In the genomic region with DNA sequence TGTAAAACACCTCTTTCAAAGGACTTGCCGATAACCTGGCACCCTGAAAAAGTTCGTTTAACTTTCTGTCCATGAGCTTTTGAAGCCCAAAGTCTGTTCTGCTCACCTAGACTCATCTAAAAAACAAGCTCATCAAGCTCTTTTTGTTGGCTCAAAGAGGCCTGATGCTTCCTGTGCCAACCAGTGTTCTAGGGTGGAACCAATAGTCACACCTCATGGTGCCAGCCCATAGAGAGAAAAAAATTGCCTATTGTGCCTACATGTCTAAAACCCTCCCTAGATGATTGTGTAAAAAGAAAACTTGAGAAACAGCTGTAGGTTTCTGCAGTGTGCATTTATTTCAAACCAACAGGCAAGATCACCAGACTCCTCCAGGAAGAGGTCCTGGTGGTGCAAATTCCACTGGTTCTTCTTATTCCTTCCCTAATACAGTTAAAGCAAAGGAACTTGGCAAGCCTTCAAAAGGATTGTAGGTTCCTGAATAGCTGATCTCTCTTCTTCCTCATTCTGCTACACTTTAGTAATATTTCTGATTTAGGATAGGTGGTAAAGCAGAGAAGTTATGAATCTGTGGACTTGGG, we compare ENCODE assay signal across 19 cellular contexts. TPM values are rescaled to one million over a fixed set of nuclear protein-coding genes. Genes with fewer than 3 reads are reported as not detected.
DNase-seq lines count a peak whose midpoint lies in the region; ATAC-seq, FAIRE-seq and TF ChIP-seq lines count a peak whose summit lies in the region.
"Had no signal": no experiment of that assay in that cellular context is flagged by ENCODE, and none has a peak within 500 bp of the region (broad histone marks: within the 10 kb centered on the region; RNA-seq: fewer than 3 reads in every experiment).

No MANE protein-coding gene starts in this region.

- H3K27me3 ChIP-seq in GM23248 (replicated peaks; ENCODE audit: insufficient read depth) (peaks cover 26% of the 10 kb centered on the region; the same call in 1 of the 2 replicates), Panc1 (ENCODE audit: control insufficient read depth, insufficient read depth, low read length) (no peaks in the 10 kb centered on the region), mammary epithelial cell (ENCODE audit: insufficient read depth, low read length) (no peaks in the 10 kb centered on the region), pancreas (no peaks in the 10 kb centered on the region), tibial nerve (peaks cover 0 to 3% of the 10 kb centered on the region in 2 donors)

- 96 to 97% methylated on average over 2 of the region's 2 CpGs for WGBS in GM23248 (ENCODE audit: low coverage in 1 of 2, low lambda C conversion rate in 2 of 2, missing lambda C conversion rate in 2 of 2), 2 experiments
- 100% methylated on average over 2 of the region's 2 CpGs for WGBS in mammary epithelial cell (ENCODE audit: low coverage, missing lambda C conversion rate)
- WGBS in pancreas, 2 donors: 79 to 86% methylated on average over 2 of the region's 2 CpGs
- WGBS in tibial nerve, 2 donors: 91 to 94% methylated on average over 2 of the region's 2 CpGs

- H3K9me3 ChIP-seq in GM23248 (ENCODE audit: low read depth) (no peaks in the 10 kb centered on the region), Panc1 (ENCODE audit: control insufficient read depth, insufficient read depth, low read depth, low read length) (no peaks in the 10 kb centered on the region), mammary epithelial cell (replicated peaks; ENCODE audit: insufficient read depth, low read length) (no peaks in the 10 kb centered on the region), pancreas (no peaks in the 10 kb centered on the region), tibial nerve (no peaks in the 10 kb centered on the region)

- H3K27ac ChIP-seq in GM23248: no peak overlapping the region
- peak overlapping the region; percentile 100 for H3K27ac ChIP-seq in Panc1 (ENCODE audit: low read length)
- H3K27ac ChIP-seq in mammary epithelial cell (ENCODE audit: insufficient read depth, low read depth, low read length): peak overlapping the region; percentile 24
- H3K27ac ChIP-seq in pancreas: peak overlapping the region in 3 of 4 donors; percentile 20 to 77 (median 51)
- H3K27ac ChIP-seq in tibial nerve: no peak overlapping the region
- H3K27ac ChIP-seq: KMS-11, parathyroid adenoma, RWPE1 had no signal

- no TSS peak for BruUV-seq in Panc1 (replicated peaks; lab: Mats Ljungman, UMichigan)
- BruUV-seq in mammary epithelial cell (replicated peaks; lab: Mats Ljungman, UMichigan): no TSS peak

- peaks cover 13% of the 10 kb centered on the region; the same call in 1 of the 2 replicates for H3F3A ChIP-seq in GM23248 (ENCODE audit: insufficient read depth)

- in situ Hi-C loops in GM23248 (cut with MboI) (no loop called here), Panc1 (cut with HindIII; ENCODE audit: low pct_unique_long_range_greater_than_20kb, low sequenced_read_pairs) (no loop called here), mammary epithelial cell (cut with MboI; ENCODE audit: low sequenced_read_pairs in 2 of 2) (no loop called here)

- H3K9me2 ChIP-seq in GM23248 (ENCODE audit: insufficient read depth): no peaks in the 10 kb centered on the region

- H3K4me1 ChIP-seq in GM23248 (ENCODE audit: insufficient read depth) (peaks cover 16% of the 10 kb centered on the region), Panc1 (ENCODE audit: control insufficient read depth, insufficient read depth, low read length) (peaks cover 71% of the 10 kb centered on the region), mammary epithelial cell (ENCODE audit: insufficient read depth, low read length) (peaks cover 69% of the 10 kb centered on the region), pancreas (peaks cover 0 to 54% (median 21%) of the 10 kb centered on the region in 3 donors), tibial nerve (peaks cover 0 to 22% (median 0%) of the 10 kb centered on the region in 4 donors)

- intact Hi-C loops in Panc1 (cut with micrococcal nuclease; ENCODE audit: unreplicated experiment) (loop anchor here (10.0 kb wide), 1 partner anchor 104 kb away; no protein-coding TSS in a partner anchor), mammary epithelial cell (cut with micrococcal nuclease) (no loop called here), pancreas (cut with DNase I) (no loop called here)

- no peaks in the 10 kb centered on the region for H3K79me2 ChIP-seq in GM23248 (ENCODE audit: insufficient read depth)
- peaks cover 91% of the 10 kb centered on the region for H3K79me2 ChIP-seq in mammary epithelial cell (ENCODE audit: insufficient read depth, low read length)
- H3K79me2 ChIP-seq: parathyroid adenoma had no signal

- TF ChIP-seq POLR2A in tibial nerve (IDR thresholded peaks at IDR 0.05): no peak

- dilution Hi-C loops in mammary epithelial cell (cut with HindIII; ENCODE audit: low sequenced_read_pairs): no loop called here

- H3K4me2 ChIP-seq in GM23248 (ENCODE audit: unreplicated experiment): no peak overlapping the region
- H3K4me2 ChIP-seq in mammary epithelial cell (ENCODE audit: insufficient read depth, low read depth, low read length): peak overlapping the region; percentile 96
- H3K4me2 ChIP-seq: KMS-11 had no signal

- TF ChIP-seq CTCF in Panc1 (IDR thresholded peaks at IDR 0.05): no peak
- no peak for TF ChIP-seq CTCF in mammary epithelial cell (conservative IDR thresholded peaks at IDR 0.05 in 1 of 2, IDR thresholded peaks at IDR 0.05 in 1 of 2; ENCODE audit: extremely low read depth in 1 of 2, insufficient read depth in 1 of 2, low read depth in 1 of 2, low read length in 2 of 2)
- TF ChIP-seq CTCF in pancreas (IDR thresholded peaks at IDR 0.05): no peak
- TF ChIP-seq CTCF in tibial nerve (IDR thresholded peaks at IDR 0.05): no peak

- H4K20me1 ChIP-seq in GM23248 (ENCODE audit: insufficient read depth) (no peaks in the 10 kb centered on the region), mammary epithelial cell (ENCODE audit: insufficient read depth, low read length) (no peaks in the 10 kb centered on the region)

- no peak for FAIRE-seq in pancreas (lab: Jason Lieb, UNC)

- no peaks in the 10 kb centered on the region for H3K36me3 ChIP-seq in GM23248 (ENCODE audit: low read depth)
- no peaks in the 10 kb centered on the region for H3K36me3 ChIP-seq in Panc1 (ENCODE audit: control insufficient read depth, insufficient read depth, low read length)
- H3K36me3 ChIP-seq in mammary epithelial cell (ENCODE audit: insufficient read depth, low read length): peaks cover 8% of the 10 kb centered on the region
- no peaks in the 10 kb centered on the region for H3K36me3 ChIP-seq in pancreas
- no peaks in the 10 kb centered on the region for H3K36me3 ChIP-seq in tibial nerve

- H3K4me3 ChIP-seq in GM23248 (no peak overlapping the region), Panc1 (ENCODE audit: low read depth in 2 of 2, low read length in 2 of 2) (no peak overlapping the region), mammary epithelial cell (replicated peaks in 1 of 3; ENCODE audit: insufficient read depth in 1 of 3, low read depth in 2 of 3, low read length in 3 of 3) (no peak overlapping the region), pancreas (no peak overlapping the region), tibial nerve (no peak overlapping the region)
- H3K4me3 ChIP-seq: lung had no signal

- CTCF ChIA-PET in Panc1 (lab: Charles Lee) (no interaction called here), mammary epithelial cell (lab: Charles Lee; ENCODE audit: low non-redundant PET) (interaction anchor here (0.6 to 0.7 kb wide), 2 partner anchors 118 to 505 kb away, joined by 4 to 6 read pairs; no protein-coding TSS in a partner anchor)

- ATAC-seq in Panc1: no peak
- no peak for ATAC-seq in pancreas

- H2AFZ ChIP-seq in GM23248 (no peak overlapping the region), mammary epithelial cell (ENCODE audit: low read depth, low read length) (no peak overlapping the region)
- H2AFZ ChIP-seq: parathyroid adenoma had no signal

- POLR2A ChIA-PET in Panc1 (lab: Charles Lee): interaction anchor here (0.6 kb wide), 2 partner anchors 901 to 967 kb away, joined by 3 read pairs; no protein-coding TSS in a partner anchor

- H3K9ac ChIP-seq in GM23248: no peak overlapping the region
- H3K9ac ChIP-seq in mammary epithelial cell (ENCODE audit: insufficient read depth, low read length): no peak overlapping the region
- H3K9ac ChIP-seq: KMS-11, parathyroid adenoma had no signal

- DNase-seq in GM23248: peak; percentile 20
- no peak for DNase-seq in Panc1 (ENCODE audit: low read depth, low spot score)
- peak; percentile 46 for DNase-seq in mammary epithelial cell
- DNase-seq in pancreas: no peak
- DNase-seq in foreskin melanocyte: no peak
- no peak for DNase-seq in NCI-H2081 (lab: John Stamatoyannopoulos, UW)
- no peak for DNase-seq in tibial nerve (ENCODE audit: low spot score in 2 of 2)
- no peak for DNase-seq in stimulated activated CD8-positive, alpha-beta memory T cell treated with anti-CD3 and anti-CD28 coated beads, Interleukin-4, amount 100 ng/mL, for 48 hours
- DNase-seq: activated CD4-positive, alpha-beta memory T cell treated with anti-CD3 and anti-CD28 coated beads, Interleukin-2, amount 10 ng/mL, durations not matched to agents 7 days and 5 days; dermis blood vessel endothelial cell; H9; head of caudate nucleus; NCI-H1105 treated with DMSO at 0.1 percent for 48 hours; NCI-H2171; stimulated activated CD4-positive, alpha-beta T cell treated with anti-CD3 and anti-CD28 coated beads, Interleukin-2, amount 100 ng/mL, for 24 hours had no signal

- TF ChIP-seq EP300 in tibial nerve (IDR thresholded peaks at IDR 0.05): no peak

RNA-seq across cellular contexts. Expression of a gene that starts 4.8 kb away (rescaled TPM):
- not detected in 2 replicates for total RNA-seq in GM23248 (2014; rRNA removed; shearing (Covaris generic))
- polyA plus RNA-seq in GM23248 (2016; fragmentation: Nextera tagmentation; extraction: Ambion mirVana) (0.21 and 0.37 TPM in 2 replicates), mammary epithelial cell (27.3 TPM), pancreas (10 to 100 TPM; 10.3 to 22.4 TPM)
- total RNA-seq in Panc1 (2021; ENCODE audit: unreplicated experiment) (23.1 TPM), mammary epithelial cell (10 to 100 TPM; 57.3 to 76.1 TPM), pancreas (10 to 100 TPM in 5 of 6 donors, 1 to 10 TPM in 1; 6.3 to 18.0 (median 12.8) TPM), tibial nerve (1 to 10 TPM; 1.0 to 5.1 (median 2.0) TPM)
- 11.3 TPM for polyA plus RNA-seq in Panc1 (2012; ENCODE audit: insufficient read length)
- 44.5 TPM for polyA minus RNA-seq in mammary epithelial cell

Comparison
In these comparisons a context has a peak if more than half of its experiments do, and no peak if none do; other contexts are left out.
1. DNase-seq: peak in GM23248 (single experiment) and mammary epithelial cell (single experiment); none in Panc1 (single experiment), pancreas (0 of 6), foreskin melanocyte (single experiment), NCI-H2081 (0 of 2), tibial nerve (0 of 2) and stimulated activated CD8-positive, alpha-beta memory T cell treated with anti-CD3 and anti-CD28 coated beads, Interleukin-4, amount 100 ng/mL, for 48 hours (single experiment).
2. H3K27ac ChIP-seq: peak in Panc1 (single experiment), mammary epithelial cell (single experiment) and pancreas (3 of 4); none in GM23248 (single experiment) and tibial nerve (0 of 4).